ENCODE assay signal across 8 cellular contexts in genomic region chr5:74766887-74767578, GRCh38.
A peak's percentile ranks its signal among the peaks of the same experiment; 100 is the strongest.
DNase-seq lines count a peak whose midpoint lies in the region; ATAC-seq and TF ChIP-seq lines count a peak whose summit lies in the region.

GFM2 (minus strand) TSS chr5:74767117; CDS start chr5:74763742, 3,375 bp downstream.
NSA2 (plus strand) TSS chr5:74767249; CDS start chr5:74767361, 112 bp downstream.

- peak; percentile 94 for ATAC-seq in HG03196 (IDR thresholded peaks at IDR 0.05; ENCODE audit: unreplicated experiment)

- in situ Hi-C loops in GM18951 (cut with MboI; ENCODE audit: low sequenced_read_pairs, unreplicated experiment) = no loop called here

- TF ChIP-seq POLR2A in GM18951 (IDR thresholded peaks at IDR 0.05; ENCODE audit: extremely low read depth, insufficient read depth, insufficient read length) = peak; percentile 77

- DNase-seq in AG08395 (ENCODE audit: low spot score) (peak; percentile 87), NCI-H345 (lab: John Stamatoyannopoulos, UW) (peak; percentile 89), inferior parietal cortex (ENCODE audit: extremely low spot score) (peak; percentile 99)
- peak; percentile 78 to 85 (median 82) for DNase-seq in activated CD4-positive, CD25-positive, alpha-beta regulatory T cell (lab: John Stamatoyannopoulos, UW)
- DNase-seq in central memory CD4-positive, alpha-beta T cell = peak; percentile 90
- DNase-seq in stimulated activated CD4-positive, alpha-beta T cell treated with anti-CD3 and anti-CD28 coated beads, Interleukin-12 subunit alpha, Interleukin-12 subunit beta, amount 100 ng/mL, for 24 hours (ENCODE audit: low read depth in 2 of 2) = peak; percentile 89 to 90

Comparison
In these comparisons a context has a peak if more than half of its experiments do, and no peak if none do; other contexts are left out.
1. Peak in every context shown above with its lines: DNase-seq and ATAC-seq.